Comparison of ENCODE assay signal across 22 cellular contexts in genomic region chr16:24755201-24755874, GRCh38. TPM values are rescaled to one million over a fixed set of nuclear protein-coding genes. Genes with fewer than 3 reads are reported as not detected.
A peak's percentile ranks its signal among the peaks of the same experiment; 100 is the strongest.
DNase-seq lines count a peak whose midpoint lies in the region; ATAC-seq, FAIRE-seq and TF ChIP-seq lines count a peak whose summit lies in the region.
"Had no signal": no experiment of that assay in that cellular context is flagged by ENCODE, and none has a peak within 500 bp of the region (broad histone marks: within the 10 kb centered on the region; RNA-seq: fewer than 3 reads in every experiment).

No MANE protein-coding gene starts in this region.

- TF ChIP-seq POLR2A in GM12891 (IDR thresholded peaks at IDR 0.05; ENCODE audit: low read depth, low read length) (no peak), H1 (IDR thresholded peaks at IDR 0.05; ENCODE audit: control extremely low read depth in 1 of 2, low read depth in 2 of 2, low read length in 2 of 2) (no peak)

- H4K91ac ChIP-seq in H1 (replicated peaks; ENCODE audit: insufficient read length, low read length), result no peak overlapping the region

- H2BK12ac ChIP-seq in H1 (ENCODE audit: low read depth, low read length), result no peak overlapping the region

- H3K9ac ChIP-seq in H1 (replicated peaks in 1 of 4; ENCODE audit: extremely low read depth in 1 of 4, low read depth in 3 of 4, low read length in 3 of 4), result peak overlapping the region in 1 of 4 experiments; percentile 18; a peak in 2 of 7 replicates

- no peak overlapping the region for H2AFZ ChIP-seq in H1 (ENCODE audit: low read length)

- H2AK5ac ChIP-seq in H1 (ENCODE audit: low read depth, low read length), result no peak overlapping the region

- no peak overlapping the region for H2BK15ac ChIP-seq in H1 (ENCODE audit: low read length)

- DNase-seq in activated CD4-positive, alpha-beta memory T cell treated with anti-CD3 and anti-CD28 coated beads for 36 hours, result no peak
- no peak for DNase-seq in activated CD4-positive, alpha-beta memory T cell treated with anti-CD3 and anti-CD28 coated beads, Interleukin-2, amount 10 ng/mL, durations not matched to agents 7 days and 5 days
- DNase-seq in GM12891 (ENCODE audit: insufficient read length, low spot score) (no peak), H1 (ENCODE audit: low read depth in 1 of 2, low spot score in 2 of 2) (no peak), pancreas (no peak), cerebellum (ENCODE audit: low spot score) (no peak), H4 (ENCODE audit: low spot score) (no peak), GM13976 (ENCODE audit: low spot score) (no peak)
- DNase-seq: activated CD4-positive, alpha-beta T cell treated with anti-CD3 and anti-CD28 coated beads, Interleukin-2, amount 50 U/mL, for 4 hours; amniotic stem cell; DND-41; effector CD8-positive, alpha-beta T cell; GOT3; mammary epithelial cell; NCI-H146; RPMI8226; spleen; SW 1271; tibial artery had no signal

- no peak overlapping the region for H2BK5ac ChIP-seq in H1 (ENCODE audit: low read depth, low read length)

- TF ChIP-seq CTCF in H1 (IDR thresholded peaks at IDR 0.05; ENCODE audit: control extremely low read depth in 1 of 3, insufficient read depth in 1 of 3, low read depth in 1 of 3, low read length in 3 of 3) (no peak), pancreas (IDR thresholded peaks at IDR 0.05) (no peak), GM13976 (IDR thresholded peaks at IDR 0.05; ENCODE audit: borderline replicate concordance, control extremely low read depth, extremely low read depth, insufficient read depth, missing control alignments) (no peak)

- H3K9me3 Mint-ChIP-seq in activated CD4-positive, alpha-beta memory T cell treated with anti-CD3 and anti-CD28 coated beads for 36 hours, result no peaks in the 10 kb centered on the region
- no peaks in the 10 kb centered on the region for H3K9me3 Mint-ChIP-seq in activated CD4-positive, alpha-beta memory T cell treated with anti-CD3 and anti-CD28 coated beads, Interleukin-2, amount 10 ng/mL, durations not matched to agents 7 days and 5 days
- H3K9me3 Mint-ChIP-seq: activated T-helper 1 cell treated with anti-CD3 and anti-CD28 coated beads, Interleukin-12 subunit alpha, Interleukin-12 subunit beta, Interleukin-2, Interleukin-4 antibody, amounts not matched to agents 30 ng/mL and 10 ng/mL and 1 ng/mL, durations not matched to agents 14 hours and 24 hours and 36 hours; central memory CD8-positive, alpha-beta T cell; nephron had no signal

- H2BK20ac ChIP-seq in H1 (ENCODE audit: low read length), result no peak overlapping the region

- H3K9me3 ChIP-seq in H1 (ENCODE audit: insufficient read depth in 2 of 2, low read depth in 1 of 2, low read length in 1 of 2) (no peaks in the 10 kb centered on the region), pancreas (no peaks in the 10 kb centered on the region)
- H3K9me3 ChIP-seq: spleen, tibial artery had no signal

- H3K36me3 Mint-ChIP-seq in activated CD4-positive, alpha-beta memory T cell treated with anti-CD3 and anti-CD28 coated beads for 36 hours, result peaks cover 4% of the 10 kb centered on the region
- peaks cover 11% of the 10 kb centered on the region for H3K36me3 Mint-ChIP-seq in activated CD4-positive, alpha-beta memory T cell treated with anti-CD3 and anti-CD28 coated beads, Interleukin-2, amount 10 ng/mL, durations not matched to agents 7 days and 5 days (ENCODE audit: low read depth)

- H3K56ac ChIP-seq in H1 (replicated peaks; ENCODE audit: insufficient read length, low read depth, low read length), result no peak overlapping the region

- no peak overlapping the region for H3K18ac ChIP-seq in H1 (ENCODE audit: extremely low read depth, low read length)

- peaks cover 13% of the 10 kb centered on the region; the same call in 1 of the 2 replicates for H3K79me1 ChIP-seq in H1 (ENCODE audit: low read depth, low read length)

- no peak overlapping the region for H3K4ac ChIP-seq in H1 (replicated peaks; ENCODE audit: insufficient read length, low read depth, low read length)

- intact Hi-C loops in activated CD4-positive, alpha-beta memory T cell treated with anti-CD3 and anti-CD28 coated beads for 36 hours (cut with micrococcal nuclease), result no loop called here
- intact Hi-C loops in pancreas (cut with DNase I), result no loop called here

- H2BK120ac ChIP-seq in H1 (replicated peaks; ENCODE audit: low read depth, low read length), result no peak overlapping the region

- H3K79me2 ChIP-seq in H1 (ENCODE audit: control insufficient read depth in 1 of 2, insufficient read depth in 2 of 2, low read length in 2 of 2), result peaks cover 30 to 100% of the 10 kb centered on the region in 2 experiments

- FAIRE-seq in GM12891 (lab: Jason Lieb, UNC) (peak; percentile 23), H1 (lab: Jason Lieb, UNC) (peak; percentile 48), pancreas (lab: Jason Lieb, UNC) (no peak)

- H3K4me1 Mint-ChIP-seq in activated CD4-positive, alpha-beta memory T cell treated with anti-CD3 and anti-CD28 coated beads for 36 hours (ENCODE audit: low read depth), result peaks cover 48% of the 10 kb centered on the region
- peaks cover 19% of the 10 kb centered on the region for H3K4me1 Mint-ChIP-seq in activated CD4-positive, alpha-beta memory T cell treated with anti-CD3 and anti-CD28 coated beads, Interleukin-2, amount 10 ng/mL, durations not matched to agents 7 days and 5 days

- H4K5ac ChIP-seq in H1 (ENCODE audit: insufficient read length, low read depth, low read length), result no peak overlapping the region

- H3K4me2 ChIP-seq in H1 (ENCODE audit: insufficient read depth in 1 of 2, low read depth in 2 of 2, low read length in 2 of 2), result no peak overlapping the region

- peak; percentile 31 to 56 (median 44) for ATAC-seq in pancreas

- H3K23ac ChIP-seq in H1 (ENCODE audit: insufficient read length), result no peak overlapping the region

- in situ Hi-C loops in GM13976 (cut with MboI; ENCODE audit: low sequenced_read_pairs, unreplicated experiment), result no loop called here

- H3K4me3 Mint-ChIP-seq in activated CD4-positive, alpha-beta memory T cell treated with anti-CD3 and anti-CD28 coated beads for 36 hours, result no peak overlapping the region
- no peak overlapping the region for H3K4me3 Mint-ChIP-seq in activated CD4-positive, alpha-beta memory T cell treated with anti-CD3 and anti-CD28 coated beads, Interleukin-2, amount 10 ng/mL, durations not matched to agents 7 days and 5 days
- H3K4me3 Mint-ChIP-seq: activated T-helper 1 cell treated with anti-CD3 and anti-CD28 coated beads, Interleukin-12 subunit alpha, Interleukin-12 subunit beta, Interleukin-2, Interleukin-4 antibody, amounts not matched to agents 30 ng/mL and 10 ng/mL and 1 ng/mL, durations not matched to agents 14 hours and 24 hours and 36 hours; central memory CD8-positive, alpha-beta T cell; nephron had no signal

- H3K14ac ChIP-seq in H1 (ENCODE audit: insufficient read length), result no peak overlapping the region

- no peaks in the 10 kb centered on the region; a peak in 1 of 7 replicates for H3K27me3 ChIP-seq in H1 (replicated peaks in 1 of 4; ENCODE audit: control insufficient read depth in 3 of 4, extremely low read depth in 1 of 4, insufficient read depth in 3 of 4, low read length in 3 of 4)
- H3K27me3 ChIP-seq in pancreas, result no peaks in the 10 kb centered on the region
- H3K27me3 ChIP-seq: spleen, tibial artery had no signal

- POLR2A ChIA-PET in activated CD4-positive, alpha-beta memory T cell treated with anti-CD3 and anti-CD28 coated beads for 36 hours (lab: Charles Lee), result no interaction called here
- POLR2A ChIA-PET in activated CD4-positive, alpha-beta memory T cell treated with anti-CD3 and anti-CD28 coated beads, Interleukin-2, amount 10 ng/mL, durations not matched to agents 7 days and 5 days (lab: Charles Lee), result no interaction called here
- POLR2A ChIA-PET in H1 (lab: Charles Lee; ENCODE audit: partially characterized antibody), result interaction anchor here (0.6 to 2.7 kb wide), 8 partner anchors 9 to 53 kb away, joined by 3 to 9 read pairs (median 4); no protein-coding TSS in a partner anchor

- H3K36me3 ChIP-seq in H1 (ENCODE audit: control insufficient read depth in 2 of 4, insufficient read depth in 4 of 4, low read length in 3 of 4), result peaks cover 0 to 28% (median 6%) of the 10 kb centered on the region in 4 experiments; a peak in 5 of 8 replicates
- H3K36me3 ChIP-seq in pancreas, result no peaks in the 10 kb centered on the region
- H3K36me3 ChIP-seq: tibial artery had no signal

- peaks cover 0 to 9% (median under 1%) of the 10 kb centered on the region in 4 experiments; a peak in 3 of 7 replicates for H3K4me1 ChIP-seq in H1 (replicated peaks in 1 of 4; ENCODE audit: control insufficient read depth in 3 of 4, insufficient read depth in 4 of 4, low read length in 3 of 4)
- peaks cover 10 to 16% (median 14%) of the 10 kb centered on the region in 3 donors for H3K4me1 ChIP-seq in pancreas

- no peak for TF ChIP-seq RAD21 in H1 (IDR thresholded peaks at IDR 0.05 in 1 of 2, conservative IDR thresholded peaks at IDR 0.05 in 1 of 2; ENCODE audit: low read depth in 2 of 2, low read length in 2 of 2)

- TF ChIP-seq EP300 in H1 (IDR thresholded peaks at IDR 0.05; ENCODE audit: borderline replicate concordance in 1 of 2, low read depth in 2 of 2, low read length in 2 of 2), result no peak

- no peaks in the 10 kb centered on the region for H3K23me2 ChIP-seq in H1 (ENCODE audit: low read depth, low read length)

- no peak overlapping the region for H4K8ac ChIP-seq in H1 (ENCODE audit: extremely low read depth, insufficient read depth, low read length)

- H4K20me1 ChIP-seq in H1 (replicated peaks in 1 of 2; ENCODE audit: control insufficient read depth in 1 of 2, insufficient read depth in 2 of 2, low read length in 2 of 2), result peaks cover 33 to 40% of the 10 kb centered on the region in 2 experiments

- 91% methylated on average over 3 of the region's 3 CpGs; no CpG with 5 or more reads in 1 of the 2 experiments for WGBS in H1 (ENCODE audit: extremely low coverage in 1 of 2, insufficient coverage in 1 of 2, insufficient read length in 1 of 2, insufficient replicate concordance in 2 of 2, low coverage in 1 of 2, low lambda C conversion rate in 2 of 2, missing lambda C conversion rate in 1 of 2), 2 experiments
- WGBS in pancreas, 2 donors, result 42 to 44% methylated on average over 3 of the region's 3 CpGs

- H3K27ac ChIP-seq in H1 (ENCODE audit: low read depth, low read length), result no peak overlapping the region
- H3K27ac ChIP-seq in pancreas, result no peak overlapping the region
- H3K27ac ChIP-seq: spleen, tibial artery had no signal

- peak overlapping the region; percentile 52 for H3K27ac Mint-ChIP-seq in activated CD4-positive, alpha-beta memory T cell treated with anti-CD3 and anti-CD28 coated beads for 36 hours
- H3K27ac Mint-ChIP-seq in activated CD4-positive, alpha-beta memory T cell treated with anti-CD3 and anti-CD28 coated beads, Interleukin-2, amount 10 ng/mL, durations not matched to agents 7 days and 5 days, result no peak overlapping the region
- H3K27ac Mint-ChIP-seq: activated T-helper 1 cell treated with anti-CD3 and anti-CD28 coated beads, Interleukin-12 subunit alpha, Interleukin-12 subunit beta, Interleukin-2, Interleukin-4 antibody, amounts not matched to agents 30 ng/mL and 10 ng/mL and 1 ng/mL, durations not matched to agents 14 hours and 24 hours and 36 hours; nephron had no signal

- H3K4me3 ChIP-seq in H1 (ENCODE audit: extremely low read depth in 1 of 4, insufficient read depth in 2 of 4, low read depth in 3 of 4, low read length in 4 of 4) (no peak overlapping the region), pancreas (no peak overlapping the region)
- H3K4me3 ChIP-seq: spleen, tibial artery had no signal

- no peaks in the 10 kb centered on the region for H3K27me3 Mint-ChIP-seq in activated CD4-positive, alpha-beta memory T cell treated with anti-CD3 and anti-CD28 coated beads for 36 hours
- H3K27me3 Mint-ChIP-seq in activated CD4-positive, alpha-beta memory T cell treated with anti-CD3 and anti-CD28 coated beads, Interleukin-2, amount 10 ng/mL, durations not matched to agents 7 days and 5 days, result no peaks in the 10 kb centered on the region
- H3K27me3 Mint-ChIP-seq: central memory CD8-positive, alpha-beta T cell had no signal

- CTCF ChIA-PET in activated CD4-positive, alpha-beta memory T cell treated with anti-CD3 and anti-CD28 coated beads for 36 hours (lab: Charles Lee), result interaction anchor here (1.0 kb wide), 1 partner anchor 213 kb away, joined by 3 read pairs; no protein-coding TSS in a partner anchor
- CTCF ChIA-PET in activated CD4-positive, alpha-beta memory T cell treated with anti-CD3 and anti-CD28 coated beads, Interleukin-2, amount 10 ng/mL, durations not matched to agents 7 days and 5 days (lab: Charles Lee), result interaction anchor here (1.1 to 1.3 kb wide), 3 partner anchors 12 to 24 kb away, joined by 3 to 4 read pairs (median 3); no protein-coding TSS in a partner anchor
- CTCF ChIA-PET in H1 (lab: Charles Lee; ENCODE audit: partially characterized antibody), result interaction anchor here (1.5 kb wide), 1 partner anchor 11 kb away, joined by 3 read pairs; no protein-coding TSS in a partner anchor

RNA-seq across cellular contexts. Expression of gene TNRC6A, which starts 25.9 kb away (rescaled TPM):
- 10 to 100 TPM; 31.7 to 36.3 TPM for total RNA-seq in activated CD4-positive, alpha-beta memory T cell treated with anti-CD3 and anti-CD28 coated beads for 36 hours
- total RNA-seq in activated CD4-positive, alpha-beta memory T cell treated with anti-CD3 and anti-CD28 coated beads, Interleukin-2, amount 10 ng/mL, durations not matched to agents 7 days and 5 days, result 10 to 100 TPM; 37.4 to 37.8 TPM
- 9.6 TPM for polyA plus RNA-seq in GM12891 (2012; ENCODE audit: low read depth, missing spikeins)
- 97.9 and 103 TPM in 2 replicates for total RNA-seq in H1 (2021; fragmentation: NEBNext Ultra II Directional; extraction: Animal tissue kit (Norgen Biotek cat#: 25700))
- polyA plus RNA-seq in H1 (2011; rRNA removed) (65.0 and 67.6 TPM in 2 replicates), pancreas (10 to 100 TPM; 22.5 to 27.7 TPM)
- polyA plus RNA-seq in H1 (2011; cell fraction: cytosol; rRNA removed), result 74.8 TPM
- 186 TPM for polyA plus RNA-seq in H1 (2011; cell fraction: nucleus; rRNA removed)
- 51.1 to 67.7 TPM (median 61.2 TPM) in 4 replicates for polyA plus RNA-seq in H1 (2012, experiment 1 of 2)
- 2.5 TPM for polyA plus RNA-seq in H1 (2012, experiment 2 of 2)
- polyA plus RNA-seq in H1 (2013, experiment 1 of 2), result 55.0 TPM
- 52.2 TPM for polyA plus RNA-seq in H1 (2013, experiment 2 of 2)
- polyA minus RNA-seq in H1 (2011; rRNA and poly(A)+ RNA removed), result 184 and 199 TPM in 2 replicates
- polyA minus RNA-seq in H1 (2011; cell fraction: cytosol; rRNA and poly(A)+ RNA removed), result 59.4 TPM
- polyA minus RNA-seq in H1 (2011; cell fraction: nucleus; rRNA and poly(A)+ RNA removed), result 219 TPM
- total RNA-seq in pancreas (10 to 100 TPM; 15.6 to 33.9 (median 21.9) TPM), cerebellum (119 TPM)
- total RNA-seq in H4 (2014; rRNA removed; shearing (Covaris generic)), result 9.7 and 10.1 TPM in 2 replicates
